ENCODE assay signal across 11 cellular contexts in genomic region chr12:74747305-74747704, GRCh38.
DNase-seq lines count a peak whose midpoint lies in the region; ATAC-seq, FAIRE-seq and TF ChIP-seq lines count a peak whose summit lies in the region.
"Had no signal": no experiment of that assay in that cellular context is flagged by ENCODE, and none has a peak within 500 bp of the region (broad histone marks: within the 10 kb centered on the region; RNA-seq: fewer than 3 reads in every experiment).

No MANE protein-coding gene starts in this region.

- H3K9me3 Mint-ChIP-seq in chondrocyte (ENCODE audit: low read depth) = no peaks in the 10 kb centered on the region
- H3K9me3 Mint-ChIP-seq: mesothelial cell of epicardium had no signal

- H3K27ac Mint-ChIP-seq in chondrocyte (ENCODE audit: unreplicated experiment) = no peak overlapping the region
- H3K27ac Mint-ChIP-seq: mesothelial cell of epicardium had no signal

- no peak overlapping the region for H3K9ac ChIP-seq in MM.1S (ENCODE audit: low read length)

- no peaks in the 10 kb centered on the region for H3K4me1 Mint-ChIP-seq in chondrocyte (ENCODE audit: low read depth)
- H3K4me1 Mint-ChIP-seq: mesothelial cell of epicardium had no signal

- peak; percentile 12 for DNase-seq in G401 (ENCODE audit: low spot score)
- DNase-seq in NCI-H446 (lab: John Stamatoyannopoulos, UW) = peak; percentile 31 to 33
- no peak for DNase-seq in chondrocyte (ENCODE audit: low spot score)
- no peak for DNase-seq in pancreas
- DNase-seq in MM.1S = no peak
- DNase-seq in NCI-H526 treated with DMSO at 0.1 percent for 48 hours (lab: John Stamatoyannopoulos, UW) = no peak
- no peak for DNase-seq in NCI-H187 (lab: John Stamatoyannopoulos, UW)
- DNase-seq: NCI-H2081 treated with DMSO at 0.1 percent for 48 hours, T-helper 1 cell had no signal

- intact Hi-C loops in pancreas (cut with DNase I) = no loop called here

- H3K4me1 ChIP-seq in pancreas (no peaks in the 10 kb centered on the region), MM.1S (ENCODE audit: low read length) (no peaks in the 10 kb centered on the region)

- no peaks in the 10 kb centered on the region for H3K79me2 ChIP-seq in MM.1S (ENCODE audit: low read length)

- FAIRE-seq in pancreas (lab: Jason Lieb, UNC) = peak; percentile 9

- H3K36me3 ChIP-seq in pancreas (no peaks in the 10 kb centered on the region), MM.1S (replicated peaks; ENCODE audit: insufficient read depth, low read length) (no peaks in the 10 kb centered on the region)

- H2AFZ ChIP-seq in MM.1S (ENCODE audit: low read length) = no peak overlapping the region

- H4K20me1 ChIP-seq in MM.1S (ENCODE audit: insufficient read depth, low read length) = no peaks in the 10 kb centered on the region

- H3K27ac ChIP-seq in pancreas (no peak overlapping the region), MM.1S (ENCODE audit: low read length) (no peak overlapping the region)

- H3K9me3 ChIP-seq in pancreas (no peaks in the 10 kb centered on the region), MM.1S (replicated peaks; ENCODE audit: insufficient read depth, low read length) (no peaks in the 10 kb centered on the region)

- no peak for ATAC-seq in pancreas
- no peak for ATAC-seq in HG02970 (IDR thresholded peaks at IDR 0.05; ENCODE audit: low FRiP score, unreplicated experiment)

- H3K4me3 ChIP-seq in pancreas (no peak overlapping the region), MM.1S (ENCODE audit: low read length) (no peak overlapping the region)

- peak; percentile 85 for TF ChIP-seq CTCF in chondrocyte (IDR thresholded peaks at IDR 0.05)
- no peak for TF ChIP-seq CTCF in pancreas (IDR thresholded peaks at IDR 0.05)
- no peak for TF ChIP-seq CTCF in MM.1S (IDR thresholded peaks at IDR 0.05; ENCODE audit: low read length)

- no peaks in the 10 kb centered on the region for H3F3A ChIP-seq in MM.1S (ENCODE audit: insufficient read depth, low read length)

- no peaks in the 10 kb centered on the region for H3K36me3 Mint-ChIP-seq in chondrocyte (ENCODE audit: low read depth)
- H3K36me3 Mint-ChIP-seq: mesothelial cell of epicardium had no signal

- in situ Hi-C loops in G401 (cut with HindIII; ENCODE audit: low sequenced_read_pairs) = no loop called here

- H3K27me3 Mint-ChIP-seq in chondrocyte (ENCODE audit: low read depth) = peaks cover 10% of the 10 kb centered on the region

- H3K27me3 ChIP-seq in pancreas = no peaks in the 10 kb centered on the region
- no peaks in the 10 kb centered on the region for H3K27me3 ChIP-seq in MM.1S (replicated peaks; ENCODE audit: insufficient read depth, low read length)

- H3K9me2 ChIP-seq in MM.1S (replicated peaks; ENCODE audit: insufficient read depth, low read length) = no peaks in the 10 kb centered on the region

- no peak overlapping the region for H3K4me3 Mint-ChIP-seq in chondrocyte (ENCODE audit: unreplicated experiment)
- H3K4me3 Mint-ChIP-seq: mesothelial cell of epicardium had no signal

- no peak overlapping the region for H3K4me2 ChIP-seq in MM.1S (ENCODE audit: low read depth, low read length)

Comparison
In these comparisons a context has a peak if more than half of its experiments do, and no peak if none do; other contexts are left out.
1. DNase-seq: peak in G401 (single experiment) and NCI-H446 (2 of 2); none in chondrocyte (single experiment), pancreas (0 of 6), MM.1S (single experiment), NCI-H526 treated with DMSO at 0.1 percent for 48 hours (single experiment) and NCI-H187 (0 of 2).